11 cellular contexts compared by ENCODE assay signal in the genomic region with DNA sequence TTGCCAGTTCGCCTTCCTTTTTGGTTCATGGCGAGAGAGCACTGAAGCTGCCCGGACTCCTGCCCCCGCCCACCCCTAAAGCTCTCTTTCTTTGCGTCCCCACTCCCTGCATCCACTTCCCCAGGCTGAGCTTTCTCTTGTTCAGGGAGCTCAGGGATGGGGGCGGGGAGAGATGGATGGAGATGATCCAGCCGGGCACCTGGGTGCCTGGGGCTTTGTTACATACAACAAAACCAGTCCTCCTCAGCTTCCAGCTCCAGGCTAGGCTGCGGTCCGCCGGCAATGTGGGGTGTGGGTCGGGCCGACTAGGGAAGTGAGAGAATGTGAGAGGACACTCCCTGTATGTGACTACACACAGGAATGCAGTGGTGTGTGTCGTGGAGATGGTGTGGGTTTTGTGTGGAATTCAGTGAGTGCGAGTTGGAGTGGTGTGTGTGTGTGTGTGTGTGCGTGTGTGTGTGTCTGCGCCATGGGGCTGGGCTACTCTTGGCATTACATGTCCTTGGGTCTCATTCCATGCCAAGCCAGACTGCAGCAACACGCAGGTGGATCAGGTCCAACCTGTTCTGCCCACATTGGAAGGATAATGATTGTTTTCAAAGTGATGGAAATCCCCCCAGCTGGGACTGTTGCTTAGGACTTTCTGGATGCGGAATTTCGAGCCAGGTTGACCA.
DNase-seq lines count a peak whose midpoint lies in the region; ATAC-seq and TF ChIP-seq lines count a peak whose summit lies in the region.
"Had no signal": no experiment of that assay in that cellular context is flagged by ENCODE, and none has a peak within 500 bp of the region (broad histone marks: within the 10 kb centered on the region; RNA-seq: fewer than 3 reads in every experiment).

No MANE protein-coding gene starts in this region.

- peaks cover 7% of the 10 kb centered on the region for H3K4me1 ChIP-seq in iPS-18a (ENCODE audit: control insufficient read depth, low read depth, low read length)
- H3K4me1 ChIP-seq in CD4-positive, alpha-beta memory T cell (ENCODE audit: insufficient read depth, low read length) = no peaks in the 10 kb centered on the region

- POLR2A ChIA-PET in CD4-positive, alpha-beta memory T cell (lab: Charles Lee; ENCODE audit: partially characterized antibody) = no interaction called here

- no peaks in the 10 kb centered on the region for H3K9me3 ChIP-seq in iPS-18a (ENCODE audit: control insufficient read depth, low read depth, low read length)
- no peaks in the 10 kb centered on the region for H3K9me3 ChIP-seq in CD4-positive, alpha-beta memory T cell (ENCODE audit: control insufficient read depth in 1 of 2, low read length in 2 of 2)

- H3K4me1 Mint-ChIP-seq in CD4-positive, alpha-beta memory T cell = no peaks in the 10 kb centered on the region
- H3K4me1 Mint-ChIP-seq: memory B cell had no signal

- in situ Hi-C loops in astrocyte of the spinal cord (cut with HindIII; ENCODE audit: low sequenced_read_pairs) = no loop called here

- H3K9me3 Mint-ChIP-seq in CD4-positive, alpha-beta memory T cell = no peaks in the 10 kb centered on the region
- H3K9me3 Mint-ChIP-seq: memory B cell had no signal

- H3K27me3 ChIP-seq in iPS-18a (ENCODE audit: control insufficient read depth, insufficient read depth, low read length) = peaks cover 20% of the 10 kb centered on the region
- H3K27me3 ChIP-seq in CD4-positive, alpha-beta memory T cell (ENCODE audit: insufficient read depth, low read length) = no peaks in the 10 kb centered on the region
- H3K27me3 ChIP-seq: brain microvascular endothelial cell had no signal

- intact Hi-C loops in sciatic nerve (cut with DNase I) = no loop called here
- intact Hi-C loops in CD4-positive, alpha-beta memory T cell (cut with micrococcal nuclease) = no loop called here

- peak; percentile 42 for DNase-seq in DMS79 treated with DMSO at 0.1 percent for 48 hours (lab: John Stamatoyannopoulos, UW)
- no peak for DNase-seq in DMS79 (lab: John Stamatoyannopoulos, UW)
- peak; percentile 7 for DNase-seq in astrocyte of the spinal cord (ENCODE audit: low read depth, low spot score)
- DNase-seq in sciatic nerve (ENCODE audit: low spot score) = no peak
- no peak for DNase-seq in CD4-positive, alpha-beta memory T cell
- no peak for DNase-seq in effector CD4-positive, alpha-beta T cell
- DNase-seq: brain microvascular endothelial cell, T-helper 9 cell had no signal

- no peak for TF ChIP-seq CTCF in astrocyte of the spinal cord (IDR thresholded peaks at IDR 0.05; ENCODE audit: low read depth, low read length)

- no peaks in the 10 kb centered on the region for H3K36me3 Mint-ChIP-seq in CD4-positive, alpha-beta memory T cell
- H3K36me3 Mint-ChIP-seq: memory B cell had no signal

- no peak overlapping the region for H3K27ac ChIP-seq in iPS-18a (ENCODE audit: low read length)
- H3K27ac ChIP-seq in CD4-positive, alpha-beta memory T cell (ENCODE audit: low read depth, low read length) = no peak overlapping the region
- H3K27ac ChIP-seq: brain microvascular endothelial cell had no signal

- peak overlapping the region in 1 of 7 donors; percentile 8 for H3K27ac Mint-ChIP-seq in CD4-positive, alpha-beta memory T cell
- H3K27ac Mint-ChIP-seq: memory B cell had no signal

- H3K4me3 Mint-ChIP-seq in CD4-positive, alpha-beta memory T cell = peak overlapping the region in 1 of 8 donors; percentile 35
- H3K4me3 Mint-ChIP-seq: memory B cell had no signal

- H3K9ac ChIP-seq in iPS-18a (ENCODE audit: low read length) = peak overlapping the region; percentile 61

- CTCF ChIA-PET in CD4-positive, alpha-beta memory T cell (lab: Charles Lee; ENCODE audit: partially characterized antibody) = no interaction called here

- H3K36me3 ChIP-seq in iPS-18a (ENCODE audit: control insufficient read depth, low read depth, low read length) = no peaks in the 10 kb centered on the region
- H3K36me3 ChIP-seq in CD4-positive, alpha-beta memory T cell (ENCODE audit: insufficient read depth, low read length) = no peaks in the 10 kb centered on the region
- H3K36me3 ChIP-seq: brain microvascular endothelial cell had no signal

- H3K4me3 ChIP-seq in astrocyte of the spinal cord (ENCODE audit: low read depth, low read length) = peak overlapping the region; percentile 27
- peak overlapping the region; percentile 88 for H3K4me3 ChIP-seq in iPS-18a (ENCODE audit: low read length)
- H3K4me3 ChIP-seq in CD4-positive, alpha-beta memory T cell (ENCODE audit: low read length in 2 of 2) = no peak overlapping the region

- H3K27me3 Mint-ChIP-seq in CD4-positive, alpha-beta memory T cell = peaks cover 8 to 11% of the 10 kb centered on the region in 2 donors

- ATAC-seq in sciatic nerve (peak; percentile 66), HG03439 (IDR thresholded peaks at IDR 0.05; ENCODE audit: unreplicated experiment) (no peak)

Comparison
In these comparisons a context has a peak if more than half of its experiments do, and no peak if none do; other contexts are left out.
1. DNase-seq: peak in DMS79 treated with DMSO at 0.1 percent for 48 hours (single experiment) and astrocyte of the spinal cord (single experiment); none in DMS79 (single experiment), sciatic nerve (single experiment), CD4-positive, alpha-beta memory T cell (0 of 5) and effector CD4-positive, alpha-beta T cell (single experiment).
2. H3K4me3 ChIP-seq: peak in astrocyte of the spinal cord (single experiment) and iPS-18a (single experiment); none in CD4-positive, alpha-beta memory T cell (0 of 2).